In the genomic region with DNA sequence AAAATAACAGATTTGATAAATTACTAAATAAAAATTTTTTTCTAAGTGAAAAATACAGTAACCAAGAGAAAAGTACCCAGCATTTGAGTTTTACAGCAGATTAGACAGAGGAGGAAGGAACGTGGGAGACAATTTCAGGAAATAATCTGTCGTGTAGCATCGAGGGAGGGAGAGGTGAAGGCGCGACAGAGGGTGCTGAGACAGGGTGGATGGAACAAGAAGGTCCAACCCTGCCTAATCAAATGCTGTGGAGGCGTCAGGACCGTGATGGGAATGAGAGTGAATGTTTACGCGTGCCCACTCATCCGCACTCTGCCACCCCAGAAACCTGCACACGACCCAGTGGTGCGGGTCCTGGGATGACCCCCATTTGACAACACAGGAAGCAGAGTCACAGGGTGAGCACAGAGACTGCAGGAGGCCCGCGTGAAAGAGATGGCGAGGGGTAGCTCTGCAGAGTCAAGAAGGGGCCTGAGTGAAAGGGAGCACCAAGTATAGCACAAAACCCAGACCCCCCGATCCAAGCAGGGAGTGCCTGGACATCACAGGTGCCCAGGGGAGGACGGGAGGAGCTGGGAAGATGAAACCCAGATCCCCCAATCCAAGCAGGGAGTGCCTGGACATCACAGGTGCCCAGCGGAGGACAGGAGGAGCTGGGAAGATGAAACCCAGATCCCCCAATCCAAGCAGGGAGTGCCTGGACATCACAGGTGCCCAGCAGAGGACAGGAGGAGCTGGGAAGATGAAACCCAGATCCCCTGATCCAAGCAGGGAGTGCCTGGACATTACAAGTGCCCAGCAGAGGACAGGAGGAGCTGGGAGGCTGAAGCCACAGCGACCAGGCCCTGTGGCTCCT, we compare ENCODE assay signal across 1 cellular context.
TF ChIP-seq lines count a peak whose summit lies in the region.

No MANE protein-coding gene starts in this region.

TF ChIP-seq in H1, 55 proteins besides CTCF, POLR2A, EP300 and RAD21 (continued from another document):
- TF ChIP-seq, protein P1, sequence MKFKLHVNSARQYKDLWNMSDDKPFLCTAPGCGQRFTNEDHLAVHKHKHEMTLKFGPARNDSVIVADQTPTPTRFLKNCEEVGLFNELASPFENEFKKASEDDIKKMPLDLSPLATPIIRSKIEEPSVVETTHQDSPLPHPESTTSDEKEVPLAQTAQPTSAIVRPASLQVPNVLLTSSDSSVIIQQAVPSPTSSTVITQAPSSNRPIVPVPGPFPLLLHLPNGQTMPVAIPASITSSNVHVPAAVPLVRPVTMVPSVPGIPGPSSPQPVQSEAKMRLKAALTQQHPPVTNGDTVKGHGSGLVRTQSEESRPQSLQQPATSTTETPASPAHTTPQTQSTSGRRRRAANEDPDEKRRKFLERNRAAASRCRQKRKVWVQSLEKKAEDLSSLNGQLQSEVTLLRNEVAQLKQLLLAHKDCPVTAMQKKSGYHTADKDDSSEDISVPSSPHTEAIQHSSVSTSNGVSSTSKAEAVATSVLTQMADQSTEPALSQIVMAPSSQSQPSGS (IDR thresholded peaks at IDR 0.05; ENCODE audit: low read length) = no peak
- no peak for TF ChIP-seq CEBPB (IDR thresholded peaks at IDR 0.05; ENCODE audit: low read depth, low read length)
- TF ChIP-seq KDM4A (IDR thresholded peaks at IDR 0.05; ENCODE audit: low read depth, low read length, severe bottlenecking) = no peak
- no peak for TF ChIP-seq TBP (IDR thresholded peaks at IDR 0.05; ENCODE audit: low read depth, low read length)
- no peak for TF ChIP-seq FOSL1 (IDR thresholded peaks at IDR 0.05; ENCODE audit: insufficient read depth, low read depth, low read length)
- TF ChIP-seq HDAC6 (IDR thresholded peaks at IDR 0.05; ENCODE audit: low read depth, low read length) = no peak
- TF ChIP-seq, protein P2, sequence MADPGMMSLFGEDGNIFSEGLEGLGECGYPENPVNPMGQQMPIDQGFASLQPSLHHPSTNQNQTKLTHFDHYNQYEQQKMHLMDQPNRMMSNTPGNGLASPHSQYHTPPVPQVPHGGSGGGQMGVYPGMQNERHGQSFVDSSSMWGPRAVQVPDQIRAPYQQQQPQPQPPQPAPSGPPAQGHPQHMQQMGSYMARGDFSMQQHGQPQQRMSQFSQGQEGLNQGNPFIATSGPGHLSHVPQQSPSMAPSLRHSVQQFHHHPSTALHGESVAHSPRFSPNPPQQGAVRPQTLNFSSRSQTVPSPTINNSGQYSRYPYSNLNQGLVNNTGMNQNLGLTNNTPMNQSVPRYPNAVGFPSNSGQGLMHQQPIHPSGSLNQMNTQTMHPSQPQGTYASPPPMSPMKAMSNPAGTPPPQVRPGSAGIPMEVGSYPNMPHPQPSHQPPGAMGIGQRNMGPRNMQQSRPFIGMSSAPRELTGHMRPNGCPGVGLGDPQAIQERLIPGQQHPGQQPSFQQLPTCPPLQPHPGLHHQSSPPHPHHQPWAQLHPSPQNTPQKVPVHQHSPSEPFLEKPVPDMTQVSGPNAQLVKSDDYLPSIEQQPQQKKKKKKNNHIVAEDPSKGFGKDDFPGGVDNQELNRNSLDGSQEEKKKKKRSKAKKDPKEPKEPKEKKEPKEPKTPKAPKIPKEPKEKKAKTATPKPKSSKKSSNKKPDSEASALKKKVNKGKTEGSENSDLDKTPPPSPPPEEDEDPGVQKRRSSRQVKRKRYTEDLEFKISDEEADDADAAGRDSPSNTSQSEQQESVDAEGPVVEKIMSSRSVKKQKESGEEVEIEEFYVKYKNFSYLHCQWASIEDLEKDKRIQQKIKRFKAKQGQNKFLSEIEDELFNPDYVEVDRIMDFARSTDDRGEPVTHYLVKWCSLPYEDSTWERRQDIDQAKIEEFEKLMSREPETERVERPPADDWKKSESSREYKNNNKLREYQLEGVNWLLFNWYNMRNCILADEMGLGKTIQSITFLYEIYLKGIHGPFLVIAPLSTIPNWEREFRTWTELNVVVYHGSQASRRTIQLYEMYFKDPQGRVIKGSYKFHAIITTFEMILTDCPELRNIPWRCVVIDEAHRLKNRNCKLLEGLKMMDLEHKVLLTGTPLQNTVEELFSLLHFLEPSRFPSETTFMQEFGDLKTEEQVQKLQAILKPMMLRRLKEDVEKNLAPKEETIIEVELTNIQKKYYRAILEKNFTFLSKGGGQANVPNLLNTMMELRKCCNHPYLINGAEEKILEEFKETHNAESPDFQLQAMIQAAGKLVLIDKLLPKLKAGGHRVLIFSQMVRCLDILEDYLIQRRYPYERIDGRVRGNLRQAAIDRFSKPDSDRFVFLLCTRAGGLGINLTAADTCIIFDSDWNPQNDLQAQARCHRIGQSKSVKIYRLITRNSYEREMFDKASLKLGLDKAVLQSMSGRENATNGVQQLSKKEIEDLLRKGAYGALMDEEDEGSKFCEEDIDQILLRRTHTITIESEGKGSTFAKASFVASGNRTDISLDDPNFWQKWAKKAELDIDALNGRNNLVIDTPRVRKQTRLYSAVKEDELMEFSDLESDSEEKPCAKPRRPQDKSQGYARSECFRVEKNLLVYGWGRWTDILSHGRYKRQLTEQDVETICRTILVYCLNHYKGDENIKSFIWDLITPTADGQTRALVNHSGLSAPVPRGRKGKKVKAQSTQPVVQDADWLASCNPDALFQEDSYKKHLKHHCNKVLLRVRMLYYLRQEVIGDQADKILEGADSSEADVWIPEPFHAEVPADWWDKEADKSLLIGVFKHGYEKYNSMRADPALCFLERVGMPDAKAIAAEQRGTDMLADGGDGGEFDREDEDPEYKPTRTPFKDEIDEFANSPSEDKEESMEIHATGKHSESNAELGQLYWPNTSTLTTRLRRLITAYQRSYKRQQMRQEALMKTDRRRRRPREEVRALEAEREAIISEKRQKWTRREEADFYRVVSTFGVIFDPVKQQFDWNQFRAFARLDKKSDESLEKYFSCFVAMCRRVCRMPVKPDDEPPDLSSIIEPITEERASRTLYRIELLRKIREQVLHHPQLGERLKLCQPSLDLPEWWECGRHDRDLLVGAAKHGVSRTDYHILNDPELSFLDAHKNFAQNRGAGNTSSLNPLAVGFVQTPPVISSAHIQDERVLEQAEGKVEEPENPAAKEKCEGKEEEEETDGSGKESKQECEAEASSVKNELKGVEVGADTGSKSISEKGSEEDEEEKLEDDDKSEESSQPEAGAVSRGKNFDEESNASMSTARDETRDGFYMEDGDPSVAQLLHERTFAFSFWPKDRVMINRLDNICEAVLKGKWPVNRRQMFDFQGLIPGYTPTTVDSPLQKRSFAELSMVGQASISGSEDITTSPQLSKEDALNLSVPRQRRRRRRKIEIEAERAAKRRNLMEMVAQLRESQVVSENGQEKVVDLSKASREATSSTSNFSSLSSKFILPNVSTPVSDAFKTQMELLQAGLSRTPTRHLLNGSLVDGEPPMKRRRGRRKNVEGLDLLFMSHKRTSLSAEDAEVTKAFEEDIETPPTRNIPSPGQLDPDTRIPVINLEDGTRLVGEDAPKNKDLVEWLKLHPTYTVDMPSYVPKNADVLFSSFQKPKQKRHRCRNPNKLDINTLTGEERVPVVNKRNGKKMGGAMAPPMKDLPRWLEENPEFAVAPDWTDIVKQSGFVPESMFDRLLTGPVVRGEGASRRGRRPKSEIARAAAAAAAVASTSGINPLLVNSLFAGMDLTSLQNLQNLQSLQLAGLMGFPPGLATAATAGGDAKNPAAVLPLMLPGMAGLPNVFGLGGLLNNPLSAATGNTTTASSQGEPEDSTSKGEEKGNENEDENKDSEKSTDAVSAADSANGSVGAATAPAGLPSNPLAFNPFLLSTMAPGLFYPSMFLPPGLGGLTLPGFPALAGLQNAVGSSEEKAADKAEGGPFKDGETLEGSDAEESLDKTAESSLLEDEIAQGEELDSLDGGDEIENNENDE (IDR thresholded peaks at IDR 0.05; ENCODE audit: insufficient replicate concordance, low read length) = no peak
- TF ChIP-seq RBBP5 (IDR thresholded peaks at IDR 0.05; ENCODE audit: borderline replicate concordance, low read depth, low read length) = no peak
- TF ChIP-seq BRCA1 (IDR thresholded peaks at IDR 0.05; ENCODE audit: low read depth, low read length) = no peak
- no peak for TF ChIP-seq KDM1A (IDR thresholded peaks at IDR 0.05; ENCODE audit: borderline replicate concordance, low read length)
